8 cellular contexts compared by ENCODE assay signal in genomic region chr1:205680073-205680851, GRCh38. TPM values are rescaled to one million over a fixed set of nuclear protein-coding genes. Genes with fewer than 3 reads are reported as not detected.
A peak's percentile ranks its signal among the peaks of the same experiment; 100 is the strongest.
DNase-seq lines count a peak whose midpoint lies in the region; ATAC-seq and TF ChIP-seq lines count a peak whose summit lies in the region.

Gene SLC45A3 (minus strand): TSS chr1:205680509. CDS start chr1:205664656, 15,853 bp downstream.

- H3K27me3 Mint-ChIP-seq in neural progenitor cell (ENCODE audit: insufficient read depth, low read depth) = peaks cover 16% of the 10 kb centered on the region

- H3K27ac ChIP-seq in neural progenitor cell (no peak within 1 kb of the TSS), transverse colon (peak within 1 kb of the TSS; percentile 67 to 87 (median 83))

- peak within 1 kb of the TSS; percentile 98 for H3K4me2 ChIP-seq in neural progenitor cell

- H3K36me3 ChIP-seq in neural progenitor cell (no peaks in the 10 kb centered on the region), transverse colon (no peaks in the 10 kb centered on the region)

- H3K4me3 Mint-ChIP-seq in neural progenitor cell = peak within 1 kb of the TSS; percentile 84

- H3F3A ChIP-seq in neural progenitor cell (ENCODE audit: low read depth) = peaks cover 33% of the 10 kb centered on the region

- peak within 1 kb of the TSS; percentile 46 for H3K27ac Mint-ChIP-seq in neural progenitor cell

- ATAC-seq in GM18907 (IDR thresholded peaks at IDR 0.05; ENCODE audit: unreplicated experiment) = no peak

- intact Hi-C loops in transverse colon (cut with DNase I; ENCODE audit: low total_unique reads) = no loop called here

- 1% methylated on average over 48 of the region's 86 CpGs; no CpG with 5 or more reads in 1 of the 2 donors for WGBS in transverse colon (ENCODE audit: low coverage in 1 of 2), 2 donors

- TF ChIP-seq POLR2A in transverse colon (IDR thresholded peaks at IDR 0.05) = no peak

- TF ChIP-seq EP300 in transverse colon (IDR thresholded peaks at IDR 0.05; ENCODE audit: low read depth) = no peak

- H3K4me3 ChIP-seq in fibroblast of pulmonary artery (replicated peaks; ENCODE audit: low read depth, low read length) (peak within 1 kb of the TSS; percentile 59), neural progenitor cell (peak within 1 kb of the TSS; percentile 92), transverse colon (peak within 1 kb of the TSS; percentile 68 to 86 (median 73))

- in situ Hi-C loops in transverse colon (cut with MboI; ENCODE audit: low pct_ligation_motif_present in 1 of 4, low pct_unique_long_range_greater_than_20kb in 1 of 4, low sequenced_read_pairs in 3 of 4) = no loop called here

- no peak within 1 kb of the TSS for H3K9ac ChIP-seq in neural progenitor cell

- H3K4me1 ChIP-seq in neural progenitor cell (peaks cover 28% of the 10 kb centered on the region), transverse colon (peaks cover 0 to 49% (median 34%) of the 10 kb centered on the region in 4 donors)

- H3K9me3 Mint-ChIP-seq in neural progenitor cell = no peaks in the 10 kb centered on the region

- peaks cover 18% of the 10 kb centered on the region for H3K27me3 ChIP-seq in neural progenitor cell
- H3K27me3 ChIP-seq in transverse colon = no peaks in the 10 kb centered on the region

- H2AFZ ChIP-seq in neural progenitor cell (replicated peaks) = peak within 1 kb of the TSS; percentile 94

- peaks cover 55% of the 10 kb centered on the region for H3K4me1 Mint-ChIP-seq in neural progenitor cell

- H3K79me2 ChIP-seq in neural progenitor cell (ENCODE audit: low read depth) = peaks cover 29% of the 10 kb centered on the region

- TF ChIP-seq CTCF in fibroblast of pulmonary artery (IDR thresholded peaks at IDR 0.05; ENCODE audit: low read length, missing control alignments) (no peak), neural progenitor cell (IDR thresholded peaks at IDR 0.05) (no peak), transverse colon (IDR thresholded peaks at IDR 0.05) (no peak)

- H3K9me3 ChIP-seq in neural progenitor cell (ENCODE audit: low read depth) (no peaks in the 10 kb centered on the region), transverse colon (no peaks in the 10 kb centered on the region)

- peak; percentile 62 to 67 for DNase-seq in NCI-H2081 (lab: John Stamatoyannopoulos, UW)
- DNase-seq in NCI-H2081 treated with DMSO at 0.1 percent for 48 hours (lab: John Stamatoyannopoulos, UW) = no peak
- peak; percentile 14 to 29 for DNase-seq in NCI-H1930 (lab: John Stamatoyannopoulos, UW)
- DNase-seq in activated T-cell treated with anti-CD3 and anti-CD28 coated beads for 48 hours (ENCODE audit: low read depth) = peak; percentile 21
- DNase-seq in fibroblast of pulmonary artery (ENCODE audit: low read depth) = peak; percentile 23
- peak; percentile 71 for DNase-seq in neural progenitor cell (ENCODE audit: low spot score)
- DNase-seq in transverse colon = peak; percentile 60

- no peaks in the 10 kb centered on the region for H3K36me3 Mint-ChIP-seq in neural progenitor cell

- H4K20me1 ChIP-seq in neural progenitor cell (ENCODE audit: low read depth) = peaks cover 30% of the 10 kb centered on the region

RNA-seq across cellular contexts. Expression of gene SLC45A3, which starts in this region (rescaled TPM):
- 5.1 and 8.9 TPM in 2 replicates for total RNA-seq in neural progenitor cell (ENCODE audit: low replicate concordance)
- 10 to 100 TPM; 12.2 to 29.1 (median 17.0) TPM for total RNA-seq in transverse colon
